8 cellular contexts compared by ENCODE assay signal in genomic region chr19:58572818-58573657, GRCh38. TPM values are rescaled to one million over a fixed set of nuclear protein-coding genes. Genes with fewer than 3 reads are reported as not detected.
DNase-seq lines count a peak whose midpoint lies in the region; ATAC-seq and TF ChIP-seq lines count a peak whose summit lies in the region.

Gene MZF1, minus strand, starts transcription at chr19:58573335. Its CDS starts 1,946 bp downstream, at chr19:58571389.

- peak within 1 kb of the TSS; percentile 89 for H2AFZ ChIP-seq in fibroblast of lung (ENCODE audit: low read length)

- TF ChIP-seq CTCF in fibroblast of lung (conservative IDR thresholded peaks at IDR 0.05 in 1 of 2, IDR thresholded peaks at IDR 0.05 in 1 of 2; ENCODE audit: low read depth in 1 of 2, low read length in 2 of 2) (no peak), nephron progenitor cell (IDR thresholded peaks at IDR 0.05) (no peak)

- peaks cover 5% of the 10 kb centered on the region for H3K27me3 Mint-ChIP-seq in nephron progenitor cell (ENCODE audit: low read depth, poor library complexity)

- peak within 1 kb of the TSS; percentile 98 for H3K27ac ChIP-seq in fibroblast of lung (ENCODE audit: insufficient read depth, low read length)

- ATAC-seq in GM21528 (IDR thresholded peaks at IDR 0.05; ENCODE audit: low FRiP score, unreplicated experiment) = peak; percentile 61

- peaks cover 15% of the 10 kb centered on the region for H3K36me3 ChIP-seq in fibroblast of lung (ENCODE audit: control insufficient read depth, insufficient read depth, low read length)

- H4K20me1 ChIP-seq in fibroblast of lung (ENCODE audit: control insufficient read depth, extremely low read depth, insufficient read depth, low read length) = no peaks in the 10 kb centered on the region

- H3K4me1 Mint-ChIP-seq in nephron progenitor cell = peaks cover 43% of the 10 kb centered on the region

- DNase-seq in CMK (ENCODE audit: low read depth) = peak; percentile 100
- DNase-seq in Jurkat, Clone E6-1 (ENCODE audit: low read depth, low spot score) = peak; percentile 100
- peak; percentile 99 for DNase-seq in activated T-cell treated with anti-CD3 and anti-CD28 coated beads for 4 hours
- peak; percentile 100 for DNase-seq in fibroblast of lung (ENCODE audit: low read depth in 2 of 2)
- peak; percentile 99 for DNase-seq in nephron progenitor cell
- peak; percentile 100 for DNase-seq in stromal cell of bone marrow (ENCODE audit: low read depth)
- no peak for DNase-seq in NCI-H82 (lab: John Stamatoyannopoulos, UW)

- peak within 1 kb of the TSS; percentile 100 for H3K27ac Mint-ChIP-seq in nephron progenitor cell

- H3K4me3 ChIP-seq in Jurkat, Clone E6-1 (ENCODE audit: low read length) = peak within 1 kb of the TSS; percentile 79
- H3K4me3 ChIP-seq in fibroblast of lung (replicated peaks in 1 of 4; ENCODE audit: control extremely low read depth in 1 of 4, insufficient read depth in 1 of 4, low read depth in 3 of 4, low read length in 4 of 4) = peak within 1 kb of the TSS; percentile 58 to 91 (median 77)

- no peaks in the 10 kb centered on the region for H3K9me3 Mint-ChIP-seq in nephron progenitor cell

- no peaks in the 10 kb centered on the region for H3K9me3 ChIP-seq in fibroblast of lung (ENCODE audit: control insufficient read depth, insufficient read depth, low read depth, low read length)

- H3K36me3 Mint-ChIP-seq in nephron progenitor cell (ENCODE audit: low read depth) = peaks cover 14% of the 10 kb centered on the region

- H3K79me2 ChIP-seq in fibroblast of lung (ENCODE audit: control insufficient read depth, insufficient read depth, low read length) = peaks cover 11% of the 10 kb centered on the region

- H3K4me1 ChIP-seq in fibroblast of lung (ENCODE audit: control insufficient read depth, extremely low read depth, insufficient read depth, low read length) = peaks cover 11% of the 10 kb centered on the region

- peak within 1 kb of the TSS; percentile 100 for H3K4me2 ChIP-seq in fibroblast of lung (ENCODE audit: extremely low read depth, insufficient read depth, low read length)

- peak within 1 kb of the TSS; percentile 90 for H3K4me3 Mint-ChIP-seq in nephron progenitor cell

- H3K27me3 ChIP-seq in fibroblast of lung (ENCODE audit: control insufficient read depth, insufficient read depth, low read length) = no peaks in the 10 kb centered on the region

- H3K9ac ChIP-seq in fibroblast of lung (ENCODE audit: insufficient read depth, low read length) = peak within 1 kb of the TSS; percentile 94

RNA-seq across cellular contexts. Expression of gene MZF1, which starts in this region (rescaled TPM):
- polyA plus RNA-seq in Jurkat, Clone E6-1 (2012; ENCODE audit: insufficient read depth, insufficient read length) = 13.9 TPM
- 13.9 and 14.9 TPM in 2 replicates for total RNA-seq in fibroblast of lung
- 3.0 and 4.1 TPM in 2 replicates for polyA plus RNA-seq in fibroblast of lung
- polyA plus RNA-seq in fibroblast of lung (2012) = 4.8 and 5.6 TPM in 2 replicates
- polyA minus RNA-seq in fibroblast of lung (ENCODE audit: low replicate concordance) = 6.0 and 7.3 TPM in 2 replicates
